ENCODE assay signal across 1 cellular context in genomic region chr22:50225200-50225969, GRCh38.
A peak's percentile ranks its signal among the peaks of the same experiment; 100 is the strongest.
TF ChIP-seq lines count a peak whose summit lies in the region.

No MANE protein-coding gene starts in this region.

TF ChIP-seq in HepG2, 621 proteins besides CTCF, POLR2A, EP300 and RAD21 (continued from another document and continues in another):
- TF ChIP-seq ZNF687 (CRISPR knock-in tag; IDR thresholded peaks at IDR 0.05) (peak; percentile 58), ARID4A (CRISPR knock-in tag; IDR thresholded peaks at IDR 0.05; ENCODE audit: borderline replicate concordance) (peak; percentile 64; the same call in 1 of the 2 replicates), ZBTB37 (CRISPR knock-in tag; IDR thresholded peaks at IDR 0.05) (no peak), HNRNPUL1 (IDR thresholded peaks at IDR 0.05; ENCODE audit: low read depth, low read length) (no peak), ZSCAN21 (CRISPR knock-in tag; IDR thresholded peaks at IDR 0.05; ENCODE audit: borderline replicate concordance) (no peak), ZBTB8A (CRISPR knock-in tag; IDR thresholded peaks at IDR 0.05; ENCODE audit: borderline replicate concordance, low read depth) (no peak), HNF4G (IDR thresholded peaks at IDR 0.05; ENCODE audit: borderline replicate concordance, low read depth, low read length) (peak; percentile 64; the same call in 1 of the 2 replicates), HNF4G (CRISPR knock-in tag; IDR thresholded peaks at IDR 0.05; ENCODE audit: borderline replicate concordance, low read depth) (no peak), LRRFIP1 (CRISPR knock-in tag; conservative IDR thresholded peaks at IDR 0.05) (no peak), ZMYM2 (CRISPR knock-in tag; IDR thresholded peaks at IDR 0.05) (no peak), ZNF75D (CRISPR knock-in tag; IDR thresholded peaks at IDR 0.05; ENCODE audit: borderline replicate concordance) (no peak), ZNF446 (CRISPR knock-in tag; IDR thresholded peaks at IDR 0.05) (no peak), GATAD2A (CRISPR knock-in tag; IDR thresholded peaks at IDR 0.05) (no peak), EHMT2 (IDR thresholded peaks at IDR 0.05; ENCODE audit: borderline replicate concordance, low read depth, low read length) (no peak), SIX4 (CRISPR knock-in tag; IDR thresholded peaks at IDR 0.05) (no peak), ZNF510 (CRISPR knock-in tag; IDR thresholded peaks at IDR 0.05; ENCODE audit: low read depth) (no peak), SALL1 (CRISPR knock-in tag; IDR thresholded peaks at IDR 0.05) (peak; percentile 50), PAXIP1 (CRISPR knock-in tag; conservative IDR thresholded peaks at IDR 0.05) (peak; percentile 52), MTA3 (CRISPR knock-in tag; IDR thresholded peaks at IDR 0.05) (no peak), HNF4A (CRISPR knock-in tag; IDR thresholded peaks at IDR 0.05) (peak; percentile 70), SPEN (CRISPR knock-in tag; IDR thresholded peaks at IDR 0.05; ENCODE audit: low read depth) (peak; percentile 36; the same call in 1 of the 2 replicates), PATZ1 (CRISPR knock-in tag; IDR thresholded peaks at IDR 0.05) (peak; percentile 70), HNRNPL (IDR thresholded peaks at IDR 0.05; ENCODE audit: low read depth, low read length) (0 out of 2 replicates have a peak, but pooled peaks have one; percentile 66), CBFB (CRISPR knock-in tag; IDR thresholded peaks at IDR 0.05) (no peak), ZNF788 (CRISPR knock-in tag; IDR thresholded peaks at IDR 0.05; ENCODE audit: borderline replicate concordance) (0 out of 2 replicates have a peak, but pooled peaks have one; percentile 23), SP1 (IDR thresholded peaks at IDR 0.05) (no peak), SP1 (CRISPR knock-in tag; IDR thresholded peaks at IDR 0.05) (no peak), NFATC3 (CRISPR knock-in tag; IDR thresholded peaks at IDR 0.05) (no peak), ZNF234 (CRISPR knock-in tag; conservative IDR thresholded peaks at IDR 0.05) (no peak), DNMT1 (CRISPR knock-in tag; IDR thresholded peaks at IDR 0.05) (no peak), MAFK (conservative IDR thresholded peaks at IDR 0.05 in 1 of 2, IDR thresholded peaks at IDR 0.05 in 1 of 2; ENCODE audit: low read length in 2 of 2) (no peak)
- TF ChIP-seq, protein P1, sequence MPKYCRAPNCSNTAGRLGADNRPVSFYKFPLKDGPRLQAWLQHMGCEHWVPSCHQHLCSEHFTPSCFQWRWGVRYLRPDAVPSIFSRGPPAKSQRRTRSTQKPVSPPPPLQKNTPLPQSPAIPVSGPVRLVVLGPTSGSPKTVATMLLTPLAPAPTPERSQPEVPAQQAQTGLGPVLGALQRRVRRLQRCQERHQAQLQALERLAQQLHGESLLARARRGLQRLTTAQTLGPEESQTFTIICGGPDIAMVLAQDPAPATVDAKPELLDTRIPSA (CRISPR knock-in tag; IDR thresholded peaks at IDR 0.05; ENCODE audit: borderline replicate concordance): no peak
- TF ChIP-seq, protein P2, sequence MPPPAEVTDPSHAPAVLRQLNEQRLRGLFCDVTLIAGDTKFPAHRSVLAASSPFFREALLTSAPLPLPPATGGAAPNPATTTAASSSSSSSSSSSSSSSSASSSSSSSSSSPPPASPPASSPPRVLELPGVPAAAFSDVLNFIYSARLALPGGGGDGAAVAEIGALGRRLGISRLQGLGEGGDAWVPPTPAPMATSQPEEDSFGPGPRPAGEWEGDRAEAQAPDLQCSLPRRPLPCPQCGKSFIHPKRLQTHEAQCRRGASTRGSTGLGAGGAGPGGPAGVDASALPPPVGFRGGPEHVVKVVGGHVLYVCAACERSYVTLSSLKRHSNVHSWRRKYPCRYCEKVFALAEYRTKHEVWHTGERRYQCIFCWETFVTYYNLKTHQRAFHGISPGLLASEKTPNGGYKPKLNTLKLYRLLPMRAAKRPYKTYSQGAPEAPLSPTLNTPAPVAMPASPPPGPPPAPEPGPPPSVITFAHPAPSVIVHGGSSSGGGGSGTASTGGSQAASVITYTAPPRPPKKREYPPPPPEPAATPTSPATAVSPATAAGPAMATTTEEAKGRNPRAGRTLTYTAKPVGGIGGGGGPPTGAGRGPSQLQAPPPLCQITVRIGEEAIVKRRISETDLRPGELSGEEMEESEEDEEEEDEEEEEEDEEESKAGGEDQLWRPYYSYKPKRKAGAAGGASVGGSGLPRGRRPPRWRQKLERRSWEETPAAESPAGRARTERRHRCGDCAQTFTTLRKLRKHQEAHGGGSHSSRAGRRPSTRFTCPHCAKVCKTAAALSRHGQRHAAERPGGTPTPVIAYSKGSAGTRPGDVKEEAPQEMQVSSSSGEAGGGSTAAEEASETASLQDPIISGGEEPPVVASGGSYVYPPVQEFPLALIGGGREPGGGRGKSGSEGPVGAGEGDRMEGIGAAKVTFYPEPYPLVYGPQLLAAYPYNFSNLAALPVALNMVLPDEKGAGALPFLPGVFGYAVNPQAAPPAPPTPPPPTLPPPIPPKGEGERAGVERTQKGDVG (CRISPR knock-in tag; IDR thresholded peaks at IDR 0.05; ENCODE audit: borderline replicate concordance): 0 out of 2 replicates have a peak, but pooled peaks have one; percentile 68
